Comparison of ENCODE assay signal across 8 cellular contexts in the genomic region with DNA sequence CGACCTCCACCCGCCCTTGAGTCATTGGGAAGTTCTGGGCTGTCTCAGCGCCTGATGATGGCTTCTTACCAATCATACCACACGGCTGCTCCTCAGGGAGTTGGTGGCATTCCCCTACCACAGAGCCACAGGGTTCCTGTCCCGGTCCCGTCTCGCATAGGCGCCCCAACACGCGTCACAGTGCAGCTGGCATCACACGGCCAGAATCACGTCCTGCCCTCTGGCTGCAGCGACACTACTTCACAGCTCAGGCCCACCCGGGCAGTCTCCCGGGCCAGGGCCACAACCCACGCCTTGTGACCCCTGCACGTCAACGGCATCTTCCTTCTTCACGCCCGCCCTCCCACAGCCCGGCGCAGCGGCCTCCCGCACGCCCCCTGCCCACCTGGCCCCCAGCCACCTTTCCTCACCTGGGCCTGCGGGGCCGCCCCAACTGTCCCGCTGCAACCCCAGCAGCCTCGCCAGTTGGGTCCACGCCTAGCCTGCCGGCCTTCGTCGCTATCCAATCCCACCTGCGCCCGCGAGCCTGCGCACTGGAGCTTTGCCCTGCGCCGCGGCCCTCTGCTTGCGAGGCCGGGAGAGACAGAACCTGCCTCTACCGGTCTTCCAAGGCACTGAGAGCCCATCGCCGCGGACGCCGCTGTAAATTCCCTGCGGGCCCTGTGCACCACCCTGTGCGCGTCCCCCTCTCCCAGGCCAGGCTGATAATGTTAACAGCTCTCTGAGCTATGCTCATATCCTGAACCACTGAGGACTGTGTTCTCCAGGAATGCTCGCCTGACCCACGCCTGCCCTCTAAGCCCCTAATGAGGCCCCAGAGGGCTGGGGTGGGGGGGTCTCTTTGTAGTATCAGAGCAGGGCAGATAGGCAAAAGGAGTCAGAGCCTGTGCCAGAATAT.
DNase-seq lines count a peak whose midpoint lies in the region; ATAC-seq, FAIRE-seq and TF ChIP-seq lines count a peak whose summit lies in the region.
"Not testable (repeated sequence)": the region's sequence is repeated elsewhere in the genome, so short reads cannot be mapped to it uniquely, and the experiment has no call there.

No MANE protein-coding gene starts in this region.

- CTCF ChIA-PET in Calu3 (lab: Charles Lee); activated B cell treated with CpG ODN at 0.5 μM for 24 hours (lab: Charles Lee): not testable (repeated sequence)

- not testable (repeated sequence) for H3K4me1 ChIP-seq in heart left ventricle, lower lobe of right lung, pancreas

- ATAC-seq in HG02642 (IDR thresholded peaks at IDR 0.05; ENCODE audit: poor library complexity, unreplicated experiment) (peak; percentile 62), activated B cell treated with CpG ODN at 0.5 μM for 24 hours (ENCODE audit: low read depth) (peak; percentile 88), heart left ventricle (peak; percentile 59 to 91 (median 84)), lower lobe of right lung (peak; percentile 75 to 85), pancreas (peak; percentile 91 to 94 (median 94))
- peak; percentile 25 for ATAC-seq in activated naive CD8-positive, alpha-beta T cell treated with anti-CD3 and anti-CD28 coated beads, Interleukin-2, amount 50 U/mL, for 24 hours
- ATAC-seq in stimulated activated naive CD8-positive, alpha-beta T cell treated with anti-CD3 and anti-CD28 coated beads, Interleukin-15, amount 100 ng/mL, for 72 hours = peak; percentile 62

- not testable (repeated sequence) for BruUV-seq in Calu3 (replicated peaks; lab: Mats Ljungman, UMichigan)

- 38 to 55% methylated on average over 20 to 23 of the region's 53 CpGs; no CpG with 5 or more reads in 2 of the 4 donors for WGBS in heart left ventricle, 4 donors
- 41 to 52% methylated on average over 15 to 23 of the region's 53 CpGs for WGBS in pancreas, 2 donors

- H3K4me3 ChIP-seq in heart left ventricle, lower lobe of right lung, pancreas: not testable (repeated sequence)

- H3K9me3 Mint-ChIP-seq in Calu3 (ENCODE audit: low read depth, unreplicated experiment); activated B cell treated with CpG ODN at 0.5 μM for 24 hours; activated naive CD8-positive, alpha-beta T cell treated with anti-CD3 and anti-CD28 coated beads, Interleukin-2, amount 50 U/mL, for 24 hours; stimulated activated naive CD8-positive, alpha-beta T cell treated with anti-CD3 and anti-CD28 coated beads, Interleukin-15, amount 100 ng/mL, for 72 hours: not testable (repeated sequence)

- not testable (repeated sequence) for H3K4me1 Mint-ChIP-seq in Calu3 (ENCODE audit: low read depth, unreplicated experiment); activated B cell treated with CpG ODN at 0.5 μM for 24 hours; activated naive CD8-positive, alpha-beta T cell treated with anti-CD3 and anti-CD28 coated beads, Interleukin-2, amount 50 U/mL, for 24 hours; stimulated activated naive CD8-positive, alpha-beta T cell treated with anti-CD3 and anti-CD28 coated beads, Interleukin-15, amount 100 ng/mL, for 72 hours

- TF ChIP-seq CTCF in Calu3 (IDR thresholded peaks at IDR 0.05; ENCODE audit: unreplicated experiment); activated B cell treated with CpG ODN at 0.5 μM for 24 hours (IDR thresholded peaks at IDR 0.05); heart left ventricle (IDR thresholded peaks at IDR 0.05); lower lobe of right lung (IDR thresholded peaks at IDR 0.05); pancreas (IDR thresholded peaks at IDR 0.05): not testable (repeated sequence)

- not testable (repeated sequence) for TF ChIP-seq POLR2A in heart left ventricle (IDR thresholded peaks at IDR 0.05)

- DNase-seq in Calu3 (peak; percentile 62), heart left ventricle (peak in 2 of 5 donors; percentile 7 to 33), pancreas (peak in 2 of 6 donors; percentile 21 to 29)
- DNase-seq in activated B cell treated with CpG ODN at 0.5 μM for 24 hours; activated naive CD8-positive, alpha-beta T cell treated with anti-CD3 and anti-CD28 coated beads, Interleukin-2, amount 50 U/mL, for 24 hours; lower lobe of right lung; stimulated activated naive CD8-positive, alpha-beta T cell treated with anti-CD3 and anti-CD28 coated beads, Interleukin-15, amount 100 ng/mL, for 72 hours: not testable (repeated sequence)

- POLR2A ChIA-PET in activated B cell treated with CpG ODN at 0.5 μM for 24 hours (lab: Charles Lee) = not testable (repeated sequence)

- not testable (repeated sequence) for H3K36me3 ChIP-seq in heart left ventricle, lower lobe of right lung, pancreas

- H3K27ac ChIP-seq in heart left ventricle, lower lobe of right lung, pancreas: not testable (repeated sequence)

- H3K36me3 Mint-ChIP-seq in Calu3 (ENCODE audit: insufficient read depth, unreplicated experiment); activated B cell treated with CpG ODN at 0.5 μM for 24 hours (ENCODE audit: low read depth); activated naive CD8-positive, alpha-beta T cell treated with anti-CD3 and anti-CD28 coated beads, Interleukin-2, amount 50 U/mL, for 24 hours (ENCODE audit: low read depth): not testable (repeated sequence)

- H3K27ac Mint-ChIP-seq in Calu3 (ENCODE audit: unreplicated experiment); activated B cell treated with CpG ODN at 0.5 μM for 24 hours; activated naive CD8-positive, alpha-beta T cell treated with anti-CD3 and anti-CD28 coated beads, Interleukin-2, amount 50 U/mL, for 24 hours; stimulated activated naive CD8-positive, alpha-beta T cell treated with anti-CD3 and anti-CD28 coated beads, Interleukin-15, amount 100 ng/mL, for 72 hours: not testable (repeated sequence)

- not testable (repeated sequence) for H3K27me3 ChIP-seq in heart left ventricle; lower lobe of right lung (ENCODE audit: low read depth); pancreas

- not testable (repeated sequence) for FAIRE-seq in pancreas (lab: Jason Lieb, UNC)

- H3K27me3 Mint-ChIP-seq in Calu3 (ENCODE audit: unreplicated experiment); activated B cell treated with CpG ODN at 0.5 μM for 24 hours; activated naive CD8-positive, alpha-beta T cell treated with anti-CD3 and anti-CD28 coated beads, Interleukin-2, amount 50 U/mL, for 24 hours; stimulated activated naive CD8-positive, alpha-beta T cell treated with anti-CD3 and anti-CD28 coated beads, Interleukin-15, amount 100 ng/mL, for 72 hours: not testable (repeated sequence)

- peak overlapping the region; percentile 59 for H3K4me3 Mint-ChIP-seq in Calu3 (ENCODE audit: low read depth, unreplicated experiment)
- not testable (repeated sequence) for H3K4me3 Mint-ChIP-seq in activated B cell treated with CpG ODN at 0.5 μM for 24 hours; activated naive CD8-positive, alpha-beta T cell treated with anti-CD3 and anti-CD28 coated beads, Interleukin-2, amount 50 U/mL, for 24 hours; stimulated activated naive CD8-positive, alpha-beta T cell treated with anti-CD3 and anti-CD28 coated beads, Interleukin-15, amount 100 ng/mL, for 72 hours

- intact Hi-C loops in Calu3 (cut with micrococcal nuclease; ENCODE audit: unreplicated experiment); activated B cell treated with CpG ODN at 0.5 μM for 24 hours (cut with micrococcal nuclease); heart left ventricle (cut with DNase I); lower lobe of right lung (cut with DNase I); pancreas (cut with DNase I): not testable (repeated sequence)

- H3K9me3 ChIP-seq in heart left ventricle, lower lobe of right lung, pancreas: not testable (repeated sequence)

Comparison
In these comparisons a context has a peak if more than half of its experiments do, and no peak if none do; other contexts are left out.
1. ATAC-seq: peak in every context shown above with its lines; median percentile 94 in pancreas; 88 in activated B cell treated with CpG ODN at 0.5 μM for 24 hours; 84 in heart left ventricle; 80 in lower lobe of right lung; 62 in HG02642; 62 in stimulated activated naive CD8-positive, alpha-beta T cell treated with anti-CD3 and anti-CD28 coated beads, Interleukin-15, amount 100 ng/mL, for 72 hours; 25 in activated naive CD8-positive, alpha-beta T cell treated with anti-CD3 and anti-CD28 coated beads, Interleukin-2, amount 50 U/mL, for 24 hours.